10 cellular contexts compared by ENCODE assay signal in genomic region chr3:187801152-187801551, GRCh38.
"Had no signal": no experiment of that assay in that cellular context is flagged by ENCODE, and none has a peak within 500 bp of the region (broad histone marks: within the 10 kb centered on the region; RNA-seq: fewer than 3 reads in every experiment).

No MANE protein-coding gene starts in this region.

- H3K36me3 ChIP-seq: cardiac muscle cell, esophagus muscularis mucosa, lower lobe of right lung had no signal

- DNase-seq: lower lobe of right lung, Right ventricle myocardium superior, SK-N-SH, small intestine, T-helper 17 cell, trophoblast cell had no signal

- ATAC-seq: activated CD4-positive, CD25-positive, alpha-beta regulatory T cell treated with anti-CD3 and anti-CD28 coated beads, Interleukin-2, amount 50 U/mL, for 24 hours; lower lobe of right lung; T-helper 17 cell had no signal

- H3K27me3 ChIP-seq: cardiac muscle cell, esophagus muscularis mucosa had no signal

- H3K4me3 Mint-ChIP-seq: mesothelial cell of epicardium, T-helper 17 cell had no signal

- H3K9ac ChIP-seq: SK-N-SH had no signal

- H3K4me2 ChIP-seq: SK-N-SH had no signal

- H3K4me3 ChIP-seq: cardiac muscle cell, esophagus muscularis mucosa, lower lobe of right lung had no signal

- H3K27me3 Mint-ChIP-seq: T-helper 17 cell had no signal

- H3K27ac Mint-ChIP-seq: mesothelial cell of epicardium had no signal

- H3K4me1 ChIP-seq: esophagus muscularis mucosa had no signal

- H3K36me3 Mint-ChIP-seq: mesothelial cell of epicardium had no signal

- H3K9me3 ChIP-seq: esophagus muscularis mucosa, lower lobe of right lung, SK-N-SH had no signal

- H3K27ac ChIP-seq: cardiac muscle cell, esophagus muscularis mucosa, lower lobe of right lung had no signal
